ENCODE assay signal across 8 cellular contexts in genomic region chr1:210292276-210292851, GRCh38. TPM values are rescaled to one million over a fixed set of nuclear protein-coding genes. Genes with fewer than 3 reads are reported as not detected.
DNase-seq lines count a peak whose midpoint lies in the region; ATAC-seq and TF ChIP-seq lines count a peak whose summit lies in the region.

No MANE protein-coding gene starts in this region.

- DNase-seq in COLO829 (ENCODE audit: low spot score) (peak; percentile 58), NCI-H2196 treated with DMSO at 0.1 percent for 48 hours (lab: John Stamatoyannopoulos, UW; ENCODE audit: unreplicated experiment) (peak; percentile 8), cardiac muscle cell (ENCODE audit: low read depth in 1 of 2, low spot score in 1 of 2) (peak in 1 of 2 donors; percentile 75), psoas muscle (peak; percentile 55 to 79), globus pallidus (ENCODE audit: low spot score) (no peak), RKO (ENCODE audit: low spot score) (no peak)
- peak; percentile 5 for DNase-seq in activated gamma-delta T cell treated with anti-CD3 and anti-CD28 coated beads, Interleukin-2, amount 50 U/mL, for 16 hours (ENCODE audit: low read depth)

- intact Hi-C loops in psoas muscle (cut with DNase I) = no loop called here

- H3K4me1 ChIP-seq in cardiac muscle cell (ENCODE audit: low read depth) (peaks cover 11% of the 10 kb centered on the region), psoas muscle (peaks cover 12% of the 10 kb centered on the region)

- H3K4me3 ChIP-seq in cardiac muscle cell (peak overlapping the region; percentile 24), psoas muscle (peak overlapping the region; percentile 69)

- H3K27me3 ChIP-seq in cardiac muscle cell (no peaks in the 10 kb centered on the region), psoas muscle (ENCODE audit: insufficient read depth in 3 of 3, low read length in 2 of 3) (no peaks in the 10 kb centered on the region)

- peak; percentile 87 for ATAC-seq in GM21526 (IDR thresholded peaks at IDR 0.05; ENCODE audit: low FRiP score, unreplicated experiment)
- peak; percentile 84 to 94 (median 90) for ATAC-seq in psoas muscle

- H3K27ac ChIP-seq in cardiac muscle cell = peak overlapping the region; percentile 57
- peak overlapping the region; percentile 66 for H3K27ac ChIP-seq in psoas muscle

- H3K36me3 ChIP-seq in cardiac muscle cell (no peaks in the 10 kb centered on the region), psoas muscle (ENCODE audit: insufficient read depth in 1 of 2, low read depth in 1 of 2) (no peaks in the 10 kb centered on the region)

- TF ChIP-seq CTCF in cardiac muscle cell (IDR thresholded peaks at IDR 0.05; ENCODE audit: low read depth, low read length) (peak; percentile 14), psoas muscle (IDR thresholded peaks at IDR 0.05) (peak; percentile 32)

- 1 to 2% (median 2%) methylated on average over 41 to 52 of the region's 52 CpGs for WGBS in psoas muscle, 3 donors

- H3K9me3 ChIP-seq in cardiac muscle cell (ENCODE audit: low read depth) = no peaks in the 10 kb centered on the region
- H3K9me3 ChIP-seq in psoas muscle = no peaks in the 10 kb centered on the region

RNA-seq across cellular contexts. Expression of gene HHAT, which starts 36.3 kb away (rescaled TPM):
- total RNA-seq in cardiac muscle cell = 5.0 and 8.4 TPM in 2 replicates
- polyA plus RNA-seq in cardiac muscle cell = 3.6 and 6.1 TPM in 2 replicates
- under 1 TPM; 0.12 to 0.64 (median 0.17) TPM for total RNA-seq in psoas muscle
- polyA plus RNA-seq in psoas muscle = under 1 TPM; 0.11 to 0.17 (median 0.16) TPM

RNA-seq across cellular contexts. Expression of gene SERTAD4, which starts 59.8 kb away (rescaled TPM):
- total RNA-seq in cardiac muscle cell = 0.63 and 1.8 TPM in 2 replicates
- 1.4 and 1.9 TPM in 2 replicates for polyA plus RNA-seq in cardiac muscle cell
- total RNA-seq in psoas muscle = 1 to 10 TPM in 1 of 4 donors, under 1 TPM in 3; 0.17 to 1.3 (median 0.36) TPM
- under 1 TPM; 0.12 to 0.25 (median 0.18) TPM for polyA plus RNA-seq in psoas muscle

Comparison
In these comparisons a context has a peak if more than half of its experiments do, and no peak if none do; other contexts are left out.
1. DNase-seq: peak in COLO829 (single experiment), NCI-H2196 treated with DMSO at 0.1 percent for 48 hours (single experiment), activated gamma-delta T cell treated with anti-CD3 and anti-CD28 coated beads, Interleukin-2, amount 50 U/mL, for 16 hours (single experiment) and psoas muscle (2 of 2); none in globus pallidus (single experiment) and RKO (single experiment).